20 cellular contexts compared by ENCODE assay signal in the genomic region with DNA sequence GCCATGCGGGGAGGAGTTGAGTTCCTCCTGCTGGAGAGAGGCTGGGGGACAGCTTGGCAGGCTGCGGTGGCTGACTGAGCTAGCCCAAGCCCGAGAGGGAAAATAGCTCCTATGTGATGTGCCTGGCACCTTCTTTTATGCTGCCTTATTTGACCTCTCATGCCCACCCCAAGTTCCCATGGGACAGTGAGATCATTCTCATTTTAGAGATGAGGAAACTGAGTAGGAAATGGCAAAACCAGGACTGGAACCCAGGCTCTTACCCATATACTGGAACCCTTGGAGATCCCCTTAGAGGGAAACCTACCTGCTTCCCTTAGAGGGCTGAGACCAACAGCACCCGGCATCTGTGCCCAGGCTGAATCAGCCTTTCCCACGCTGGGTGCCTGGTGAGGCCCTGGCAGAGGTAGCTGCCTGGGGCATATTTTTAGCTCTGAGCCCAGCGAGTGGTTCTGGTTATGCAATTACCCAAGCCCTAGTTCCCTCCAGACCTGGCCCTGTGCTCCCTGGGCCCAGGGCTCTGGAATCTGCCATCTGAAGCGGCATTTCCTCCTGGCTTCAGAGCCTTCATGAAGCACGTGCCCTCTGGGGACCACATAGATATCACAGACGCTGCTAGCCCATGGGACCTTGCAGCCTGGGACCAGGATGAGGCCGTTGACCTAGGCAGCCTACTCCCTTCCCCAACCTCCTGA. TPM values are rescaled to one million over a fixed set of nuclear protein-coding genes. Genes with fewer than 3 reads are reported as not detected.
DNase-seq lines count a peak whose midpoint lies in the region; ATAC-seq and TF ChIP-seq lines count a peak whose summit lies in the region.
"Had no signal": no experiment of that assay in that cellular context is flagged by ENCODE, and none has a peak within 500 bp of the region (broad histone marks: within the 10 kb centered on the region; RNA-seq: fewer than 3 reads in every experiment).

No MANE protein-coding gene starts in this region.

- no peaks in the 10 kb centered on the region for H3K27me3 ChIP-seq in gastroesophageal sphincter
- H3K27me3 ChIP-seq in transverse colon: no peaks in the 10 kb centered on the region
- H3K27me3 ChIP-seq in neural progenitor cell: no peaks in the 10 kb centered on the region
- H3K27me3 ChIP-seq: left lung, SJSA1 had no signal

- H3K27me3 Mint-ChIP-seq in nephron (ENCODE audit: low read depth): no peaks in the 10 kb centered on the region
- H3K27me3 Mint-ChIP-seq in nephron progenitor cell (ENCODE audit: low read depth, poor library complexity): peaks cover 5% of the 10 kb centered on the region
- peaks cover 8% of the 10 kb centered on the region for H3K27me3 Mint-ChIP-seq in neural progenitor cell (ENCODE audit: insufficient read depth, low read depth)

- no peak overlapping the region for H3K9ac ChIP-seq in neural progenitor cell

- in situ Hi-C loops in transverse colon (cut with MboI; ENCODE audit: low pct_ligation_motif_present in 1 of 4, low pct_unique_long_range_greater_than_20kb in 1 of 4, low sequenced_read_pairs in 3 of 4): no loop called here

- H3K36me3 Mint-ChIP-seq in nephron (ENCODE audit: low read depth) (peaks cover 13% of the 10 kb centered on the region), nephron progenitor cell (ENCODE audit: low read depth) (peaks cover 4% of the 10 kb centered on the region), neural progenitor cell (peaks cover 3% of the 10 kb centered on the region)
- H3K36me3 Mint-ChIP-seq: CD4-positive, CD25-positive, alpha-beta regulatory T cell; IgD-negative memory B cell; natural killer cell treated with Interleukin-12 subunit alpha and Interleukin-12 subunit beta and Interleukin-15 and Interleukin-18, amount 100 ng/mL, for 72 hours had no signal

- H3K4me2 ChIP-seq in neural progenitor cell: no peak overlapping the region

- H3K4me1 Mint-ChIP-seq in nephron (peaks cover 74% of the 10 kb centered on the region), nephron progenitor cell (peaks cover 53% of the 10 kb centered on the region), neural progenitor cell (peaks cover 55% of the 10 kb centered on the region)
- H3K4me1 Mint-ChIP-seq: activated T-helper 17 cell treated with anti-CD3 and anti-CD28 coated beads, Interleukin-2, amount 50 U/mL, for 72 hours; CD4-positive, CD25-positive, alpha-beta regulatory T cell; IgD-negative memory B cell had no signal

- H3K27ac ChIP-seq in gastroesophageal sphincter: peak overlapping the region in 3 of 4 donors; percentile 32 to 50 (median 48)
- H3K27ac ChIP-seq in transverse colon: peak overlapping the region in 3 of 4 donors; percentile 17 to 41 (median 30)
- H3K27ac ChIP-seq in neural progenitor cell: no peak overlapping the region
- H3K27ac ChIP-seq: left lung, SJSA1 had no signal

- TF ChIP-seq EP300 in gastroesophageal sphincter (IDR thresholded peaks at IDR 0.05): no peak
- no peak for TF ChIP-seq EP300 in transverse colon (IDR thresholded peaks at IDR 0.05; ENCODE audit: low read depth)

- peak; percentile 60 for ATAC-seq in gastroesophageal sphincter
- ATAC-seq: activated CD8-positive, alpha-beta T cell treated with anti-CD3 and anti-CD28 coated beads, Interleukin-2, amount 10 ng/mL, durations not matched to agents 7 days and 5 days; activated T-helper 17 cell treated with anti-CD3 and anti-CD28 coated beads, Interleukin-2, amount 50 U/mL, for 72 hours; esophagus mucosa; left lung; natural killer cell treated with Interleukin-12 subunit alpha and Interleukin-12 subunit beta and Interleukin-15 and Interleukin-18, amount 100 ng/mL, for 72 hours had no signal

- H3K79me2 ChIP-seq in neural progenitor cell (ENCODE audit: low read depth): no peaks in the 10 kb centered on the region

- H3K4me3 Mint-ChIP-seq in nephron (no peak overlapping the region), nephron progenitor cell (no peak overlapping the region), neural progenitor cell (no peak overlapping the region)
- H3K4me3 Mint-ChIP-seq: activated CD8-positive, alpha-beta T cell treated with anti-CD3 and anti-CD28 coated beads, Interleukin-2, amount 10 ng/mL, durations not matched to agents 7 days and 5 days; activated T-helper 17 cell treated with anti-CD3 and anti-CD28 coated beads, Interleukin-2, amount 50 U/mL, for 72 hours; CD4-positive, CD25-positive, alpha-beta regulatory T cell; IgD-negative memory B cell; natural killer cell treated with Interleukin-12 subunit alpha and Interleukin-12 subunit beta and Interleukin-15 and Interleukin-18, amount 100 ng/mL, for 72 hours; stimulated activated naive CD8-positive, alpha-beta T cell treated with anti-CD3 and anti-CD28 coated beads, Interleukin-15, Interleukin-2, amounts not matched to agents 100 ng/mL and 50 ng/mL, for 24 hours had no signal

- intact Hi-C loops in transverse colon (cut with DNase I; ENCODE audit: low total_unique reads): no loop called here

- DNase-seq in NCI-H226: peak; percentile 29
- no peak for DNase-seq in transverse colon
- DNase-seq in nephron progenitor cell: no peak
- DNase-seq in neural progenitor cell (ENCODE audit: low spot score): no peak
- DNase-seq in hypothalamus (lab: John Stamatoyannopoulos, UW): no peak
- DNase-seq in DMS153 (lab: John Stamatoyannopoulos, UW): no peak
- DNase-seq: activated CD8-positive, alpha-beta T cell treated with anti-CD3 and anti-CD28 coated beads, Interleukin-2, amount 10 ng/mL, durations not matched to agents 7 days and 5 days; amygdala; CD4-positive, CD25-positive, alpha-beta regulatory T cell; left lung; NCI-H1105 treated with DMSO at 0.1 percent for 48 hours had no signal

- H3K9me3 Mint-ChIP-seq in nephron: no peaks in the 10 kb centered on the region
- no peaks in the 10 kb centered on the region for H3K9me3 Mint-ChIP-seq in nephron progenitor cell
- no peaks in the 10 kb centered on the region for H3K9me3 Mint-ChIP-seq in neural progenitor cell
- H3K9me3 Mint-ChIP-seq: activated T-helper 17 cell treated with anti-CD3 and anti-CD28 coated beads, Interleukin-2, amount 50 U/mL, for 72 hours; CD4-positive, CD25-positive, alpha-beta regulatory T cell; IgD-negative memory B cell; natural killer cell treated with Interleukin-12 subunit alpha and Interleukin-12 subunit beta and Interleukin-15 and Interleukin-18, amount 100 ng/mL, for 72 hours; stimulated activated naive CD8-positive, alpha-beta T cell treated with anti-CD3 and anti-CD28 coated beads, Interleukin-15, Interleukin-2, amounts not matched to agents 100 ng/mL and 50 ng/mL, for 24 hours had no signal

- no peak for TF ChIP-seq CTCF in gastroesophageal sphincter (IDR thresholded peaks at IDR 0.05)
- TF ChIP-seq CTCF in nephron (IDR thresholded peaks at IDR 0.05; ENCODE audit: unreplicated experiment in 3 of 3): no peak
- no peak for TF ChIP-seq CTCF in transverse colon (IDR thresholded peaks at IDR 0.05)
- TF ChIP-seq CTCF in nephron progenitor cell (IDR thresholded peaks at IDR 0.05): no peak
- TF ChIP-seq CTCF in neural progenitor cell (IDR thresholded peaks at IDR 0.05): no peak

- H3K4me1 ChIP-seq in gastroesophageal sphincter (peaks cover 0 to 76% (median 39%) of the 10 kb centered on the region in 3 donors), transverse colon (peaks cover 26 to 39% (median 28%) of the 10 kb centered on the region in 4 donors), neural progenitor cell (peaks cover 16% of the 10 kb centered on the region)

- H3K9me3 ChIP-seq in gastroesophageal sphincter (no peaks in the 10 kb centered on the region), transverse colon (no peaks in the 10 kb centered on the region), neural progenitor cell (ENCODE audit: low read depth) (no peaks in the 10 kb centered on the region)
- H3K9me3 ChIP-seq: left lung, SJSA1 had no signal

- 72 to 90% methylated on average over 2 to 3 of the region's 10 CpGs for WGBS in gastroesophageal sphincter (ENCODE audit: low coverage in 1 of 2), 2 donors
- WGBS in transverse colon (ENCODE audit: low coverage in 1 of 2), 2 donors: 80% methylated on average over 10 of the region's 10 CpGs; no CpG with 5 or more reads in 1 of the 2 donors

- H3K36me3 ChIP-seq in gastroesophageal sphincter: no peaks in the 10 kb centered on the region
- H3K36me3 ChIP-seq in transverse colon: no peaks in the 10 kb centered on the region
- no peaks in the 10 kb centered on the region for H3K36me3 ChIP-seq in neural progenitor cell
- H3K36me3 ChIP-seq: left lung, SJSA1 had no signal

- no peak overlapping the region for H2AFZ ChIP-seq in neural progenitor cell (replicated peaks)

- peak overlapping the region; percentile 45 to 92 (median 79) for H3K27ac Mint-ChIP-seq in nephron
- H3K27ac Mint-ChIP-seq in nephron progenitor cell: no peak overlapping the region
- no peak overlapping the region for H3K27ac Mint-ChIP-seq in neural progenitor cell
- H3K27ac Mint-ChIP-seq: activated CD8-positive, alpha-beta T cell treated with anti-CD3 and anti-CD28 coated beads, Interleukin-2, amount 10 ng/mL, durations not matched to agents 7 days and 5 days; activated T-helper 17 cell treated with anti-CD3 and anti-CD28 coated beads, Interleukin-2, amount 50 U/mL, for 72 hours; CD4-positive, CD25-positive, alpha-beta regulatory T cell; IgD-negative memory B cell; natural killer cell treated with Interleukin-12 subunit alpha and Interleukin-12 subunit beta and Interleukin-15 and Interleukin-18, amount 100 ng/mL, for 72 hours; stimulated activated naive CD8-positive, alpha-beta T cell treated with anti-CD3 and anti-CD28 coated beads, Interleukin-15, Interleukin-2, amounts not matched to agents 100 ng/mL and 50 ng/mL, for 24 hours had no signal

- peaks cover 18% of the 10 kb centered on the region for H3F3A ChIP-seq in neural progenitor cell (ENCODE audit: low read depth)

- peaks cover 16% of the 10 kb centered on the region for H4K20me1 ChIP-seq in neural progenitor cell (ENCODE audit: low read depth)

- TF ChIP-seq POLR2A in gastroesophageal sphincter (IDR thresholded peaks at IDR 0.05): no peak
- TF ChIP-seq POLR2A in transverse colon (IDR thresholded peaks at IDR 0.05): no peak

- H3K4me3 ChIP-seq in gastroesophageal sphincter: no peak overlapping the region
- H3K4me3 ChIP-seq in transverse colon: no peak overlapping the region
- no peak overlapping the region for H3K4me3 ChIP-seq in neural progenitor cell
- H3K4me3 ChIP-seq: left lung, SJSA1, smooth muscle cell had no signal

RNA-seq across cellular contexts. Expression of a gene that starts 23.6 kb away (rescaled TPM):
- total RNA-seq in gastroesophageal sphincter (1 to 10 TPM; 1.0 to 5.7 (median 3.3) TPM), transverse colon (1 to 10 TPM; 2.1 to 9.0 (median 3.8) TPM), neural progenitor cell (ENCODE audit: low replicate concordance) (4.3 and 16.2 TPM in 2 replicates)

Comparison
In these comparisons a context has a peak if more than half of its experiments do, and no peak if none do; other contexts are left out.
1. H3K27ac Mint-ChIP-seq: peak in nephron (3 of 3); none in nephron progenitor cell (single experiment) and neural progenitor cell (single experiment).